Comparison of ENCODE assay signal across 1 cellular context in genomic region chr17:40500190-40500589, GRCh38.
TF ChIP-seq lines count a peak whose summit lies in the region.

No MANE protein-coding gene starts in this region.

TF ChIP-seq in H1, 55 proteins besides CTCF, POLR2A, EP300 and RAD21:
- TF ChIP-seq HDAC2 (IDR thresholded peaks at IDR 0.05; ENCODE audit: borderline replicate concordance in 1 of 2, low read depth in 2 of 2, low read length in 2 of 2) (no peak), ZNF274 (IDR thresholded peaks at IDR 0.05; ENCODE audit: borderline replicate concordance, extremely low read depth, low read length) (no peak), NRF1 (IDR thresholded peaks at IDR 0.05; ENCODE audit: low read depth, low read length) (no peak), ASH2L (IDR thresholded peaks at IDR 0.05; ENCODE audit: low read length) (no peak), SP4 (IDR thresholded peaks at IDR 0.05; ENCODE audit: low read length) (no peak)
- TF ChIP-seq, protein P1, sequence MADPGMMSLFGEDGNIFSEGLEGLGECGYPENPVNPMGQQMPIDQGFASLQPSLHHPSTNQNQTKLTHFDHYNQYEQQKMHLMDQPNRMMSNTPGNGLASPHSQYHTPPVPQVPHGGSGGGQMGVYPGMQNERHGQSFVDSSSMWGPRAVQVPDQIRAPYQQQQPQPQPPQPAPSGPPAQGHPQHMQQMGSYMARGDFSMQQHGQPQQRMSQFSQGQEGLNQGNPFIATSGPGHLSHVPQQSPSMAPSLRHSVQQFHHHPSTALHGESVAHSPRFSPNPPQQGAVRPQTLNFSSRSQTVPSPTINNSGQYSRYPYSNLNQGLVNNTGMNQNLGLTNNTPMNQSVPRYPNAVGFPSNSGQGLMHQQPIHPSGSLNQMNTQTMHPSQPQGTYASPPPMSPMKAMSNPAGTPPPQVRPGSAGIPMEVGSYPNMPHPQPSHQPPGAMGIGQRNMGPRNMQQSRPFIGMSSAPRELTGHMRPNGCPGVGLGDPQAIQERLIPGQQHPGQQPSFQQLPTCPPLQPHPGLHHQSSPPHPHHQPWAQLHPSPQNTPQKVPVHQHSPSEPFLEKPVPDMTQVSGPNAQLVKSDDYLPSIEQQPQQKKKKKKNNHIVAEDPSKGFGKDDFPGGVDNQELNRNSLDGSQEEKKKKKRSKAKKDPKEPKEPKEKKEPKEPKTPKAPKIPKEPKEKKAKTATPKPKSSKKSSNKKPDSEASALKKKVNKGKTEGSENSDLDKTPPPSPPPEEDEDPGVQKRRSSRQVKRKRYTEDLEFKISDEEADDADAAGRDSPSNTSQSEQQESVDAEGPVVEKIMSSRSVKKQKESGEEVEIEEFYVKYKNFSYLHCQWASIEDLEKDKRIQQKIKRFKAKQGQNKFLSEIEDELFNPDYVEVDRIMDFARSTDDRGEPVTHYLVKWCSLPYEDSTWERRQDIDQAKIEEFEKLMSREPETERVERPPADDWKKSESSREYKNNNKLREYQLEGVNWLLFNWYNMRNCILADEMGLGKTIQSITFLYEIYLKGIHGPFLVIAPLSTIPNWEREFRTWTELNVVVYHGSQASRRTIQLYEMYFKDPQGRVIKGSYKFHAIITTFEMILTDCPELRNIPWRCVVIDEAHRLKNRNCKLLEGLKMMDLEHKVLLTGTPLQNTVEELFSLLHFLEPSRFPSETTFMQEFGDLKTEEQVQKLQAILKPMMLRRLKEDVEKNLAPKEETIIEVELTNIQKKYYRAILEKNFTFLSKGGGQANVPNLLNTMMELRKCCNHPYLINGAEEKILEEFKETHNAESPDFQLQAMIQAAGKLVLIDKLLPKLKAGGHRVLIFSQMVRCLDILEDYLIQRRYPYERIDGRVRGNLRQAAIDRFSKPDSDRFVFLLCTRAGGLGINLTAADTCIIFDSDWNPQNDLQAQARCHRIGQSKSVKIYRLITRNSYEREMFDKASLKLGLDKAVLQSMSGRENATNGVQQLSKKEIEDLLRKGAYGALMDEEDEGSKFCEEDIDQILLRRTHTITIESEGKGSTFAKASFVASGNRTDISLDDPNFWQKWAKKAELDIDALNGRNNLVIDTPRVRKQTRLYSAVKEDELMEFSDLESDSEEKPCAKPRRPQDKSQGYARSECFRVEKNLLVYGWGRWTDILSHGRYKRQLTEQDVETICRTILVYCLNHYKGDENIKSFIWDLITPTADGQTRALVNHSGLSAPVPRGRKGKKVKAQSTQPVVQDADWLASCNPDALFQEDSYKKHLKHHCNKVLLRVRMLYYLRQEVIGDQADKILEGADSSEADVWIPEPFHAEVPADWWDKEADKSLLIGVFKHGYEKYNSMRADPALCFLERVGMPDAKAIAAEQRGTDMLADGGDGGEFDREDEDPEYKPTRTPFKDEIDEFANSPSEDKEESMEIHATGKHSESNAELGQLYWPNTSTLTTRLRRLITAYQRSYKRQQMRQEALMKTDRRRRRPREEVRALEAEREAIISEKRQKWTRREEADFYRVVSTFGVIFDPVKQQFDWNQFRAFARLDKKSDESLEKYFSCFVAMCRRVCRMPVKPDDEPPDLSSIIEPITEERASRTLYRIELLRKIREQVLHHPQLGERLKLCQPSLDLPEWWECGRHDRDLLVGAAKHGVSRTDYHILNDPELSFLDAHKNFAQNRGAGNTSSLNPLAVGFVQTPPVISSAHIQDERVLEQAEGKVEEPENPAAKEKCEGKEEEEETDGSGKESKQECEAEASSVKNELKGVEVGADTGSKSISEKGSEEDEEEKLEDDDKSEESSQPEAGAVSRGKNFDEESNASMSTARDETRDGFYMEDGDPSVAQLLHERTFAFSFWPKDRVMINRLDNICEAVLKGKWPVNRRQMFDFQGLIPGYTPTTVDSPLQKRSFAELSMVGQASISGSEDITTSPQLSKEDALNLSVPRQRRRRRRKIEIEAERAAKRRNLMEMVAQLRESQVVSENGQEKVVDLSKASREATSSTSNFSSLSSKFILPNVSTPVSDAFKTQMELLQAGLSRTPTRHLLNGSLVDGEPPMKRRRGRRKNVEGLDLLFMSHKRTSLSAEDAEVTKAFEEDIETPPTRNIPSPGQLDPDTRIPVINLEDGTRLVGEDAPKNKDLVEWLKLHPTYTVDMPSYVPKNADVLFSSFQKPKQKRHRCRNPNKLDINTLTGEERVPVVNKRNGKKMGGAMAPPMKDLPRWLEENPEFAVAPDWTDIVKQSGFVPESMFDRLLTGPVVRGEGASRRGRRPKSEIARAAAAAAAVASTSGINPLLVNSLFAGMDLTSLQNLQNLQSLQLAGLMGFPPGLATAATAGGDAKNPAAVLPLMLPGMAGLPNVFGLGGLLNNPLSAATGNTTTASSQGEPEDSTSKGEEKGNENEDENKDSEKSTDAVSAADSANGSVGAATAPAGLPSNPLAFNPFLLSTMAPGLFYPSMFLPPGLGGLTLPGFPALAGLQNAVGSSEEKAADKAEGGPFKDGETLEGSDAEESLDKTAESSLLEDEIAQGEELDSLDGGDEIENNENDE (IDR thresholded peaks at IDR 0.05; ENCODE audit: insufficient replicate concordance, low read length), result no peak
